8 cellular contexts compared by ENCODE assay signal in the genomic region with DNA sequence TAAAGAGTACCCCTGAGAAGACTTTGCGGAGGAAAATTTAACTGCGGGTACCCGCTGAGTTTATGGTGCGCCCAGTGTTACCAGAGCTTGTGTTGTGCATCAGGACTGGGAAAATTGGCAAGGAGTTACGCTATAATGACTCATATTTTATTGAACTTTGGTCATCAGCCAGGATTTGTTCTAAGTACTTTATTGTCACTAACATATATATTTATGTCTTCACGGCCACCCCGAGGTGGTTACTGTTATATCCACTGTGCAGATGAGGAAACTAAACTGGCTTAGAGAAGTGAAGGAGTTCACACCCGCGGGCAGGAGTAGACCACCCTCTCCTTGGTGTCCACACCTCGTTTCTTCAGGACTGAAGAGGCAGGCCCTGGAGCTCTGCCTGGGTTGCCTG. TPM values are rescaled to one million over a fixed set of nuclear protein-coding genes. Genes with fewer than 3 reads are reported as not detected.
DNase-seq lines count a peak whose midpoint lies in the region; ATAC-seq and TF ChIP-seq lines count a peak whose summit lies in the region.

No MANE protein-coding gene starts in this region.

- DNase-seq in BJ (ENCODE audit: low read depth) (peak; percentile 15), HS-5 (ENCODE audit: low read depth) (peak; percentile 60), foreskin melanocyte (peak; percentile 66), psoas muscle (no peak)
- no peak for DNase-seq in activated CD4-positive, alpha-beta memory T cell treated with anti-CD3 and anti-CD28 coated beads, Interleukin-2, amount 10 ng/mL, durations not matched to agents 7 days and 5 days
- DNase-seq in activated effector memory CD4-positive, alpha-beta T cell treated with Interleukin-2 at 50 U/mL for 16 hours = no peak

- no peaks in the 10 kb centered on the region for H3K27me3 Mint-ChIP-seq in activated CD4-positive, alpha-beta memory T cell treated with anti-CD3 and anti-CD28 coated beads, Interleukin-2, amount 10 ng/mL, durations not matched to agents 7 days and 5 days

- H3K27me3 ChIP-seq in BJ (ENCODE audit: control insufficient read depth, insufficient read depth, low read length) (no peaks in the 10 kb centered on the region), psoas muscle (ENCODE audit: insufficient read depth in 3 of 3, low read length in 2 of 3) (no peaks in the 10 kb centered on the region)

- H3K36me3 ChIP-seq in BJ (ENCODE audit: control insufficient read depth, insufficient read depth, low read length) (no peaks in the 10 kb centered on the region; the same call in 1 of the 2 replicates), psoas muscle (ENCODE audit: insufficient read depth in 1 of 2, low read depth in 1 of 2) (peaks cover 0 to 16% of the 10 kb centered on the region in 2 donors)

- 24 to 43% (median 41%) methylated on average over 10 of the region's 10 CpGs for WGBS in psoas muscle, 3 donors

- peak overlapping the region; percentile 87 for H3K27ac ChIP-seq in psoas muscle

- no peak for TF ChIP-seq CTCF in BJ (IDR thresholded peaks at IDR 0.05; ENCODE audit: insufficient read depth, low read depth, low read length)
- no peak for TF ChIP-seq CTCF in psoas muscle (IDR thresholded peaks at IDR 0.05)

- H3K36me3 Mint-ChIP-seq in activated CD4-positive, alpha-beta memory T cell treated with anti-CD3 and anti-CD28 coated beads, Interleukin-2, amount 10 ng/mL, durations not matched to agents 7 days and 5 days (ENCODE audit: low read depth) = peaks cover 21% of the 10 kb centered on the region

- peaks cover 5% of the 10 kb centered on the region for H3K4me1 ChIP-seq in psoas muscle

- no peaks in the 10 kb centered on the region for H3K9me3 Mint-ChIP-seq in activated CD4-positive, alpha-beta memory T cell treated with anti-CD3 and anti-CD28 coated beads, Interleukin-2, amount 10 ng/mL, durations not matched to agents 7 days and 5 days

- peak overlapping the region; percentile 76 for H3K4me3 ChIP-seq in BJ (ENCODE audit: low read depth, low read length)
- H3K4me3 ChIP-seq in psoas muscle = peak overlapping the region; percentile 72

- peak overlapping the region; percentile 81 for H3K4me3 Mint-ChIP-seq in activated CD4-positive, alpha-beta memory T cell treated with anti-CD3 and anti-CD28 coated beads, Interleukin-2, amount 10 ng/mL, durations not matched to agents 7 days and 5 days

- H3K9me3 ChIP-seq in psoas muscle = no peaks in the 10 kb centered on the region

- peak overlapping the region; percentile 82 for H3K27ac Mint-ChIP-seq in activated CD4-positive, alpha-beta memory T cell treated with anti-CD3 and anti-CD28 coated beads, Interleukin-2, amount 10 ng/mL, durations not matched to agents 7 days and 5 days

- intact Hi-C loops in psoas muscle (cut with DNase I) = no loop called here

- POLR2A ChIA-PET in BJ (lab: Charles Lee) = no interaction called here
- POLR2A ChIA-PET in activated CD4-positive, alpha-beta memory T cell treated with anti-CD3 and anti-CD28 coated beads, Interleukin-2, amount 10 ng/mL, durations not matched to agents 7 days and 5 days (lab: Charles Lee) = interaction anchor here (1.0 to 2.2 kb wide), 2 partner anchors 16 to 29 kb away, joined by 3 to 6 read pairs; partner anchors contain the start of gene EXT2

- ATAC-seq in psoas muscle = peak in 3 of 4 donors; percentile 23 to 53 (median 29)
- ATAC-seq in HG03469 (IDR thresholded peaks at IDR 0.05; ENCODE audit: unreplicated experiment) = no peak
- ATAC-seq in GM18519 (IDR thresholded peaks at IDR 0.05; ENCODE audit: low FRiP score, unreplicated experiment) = no peak

- H3K4me1 Mint-ChIP-seq in activated CD4-positive, alpha-beta memory T cell treated with anti-CD3 and anti-CD28 coated beads, Interleukin-2, amount 10 ng/mL, durations not matched to agents 7 days and 5 days = peaks cover 41% of the 10 kb centered on the region

- CTCF ChIA-PET in BJ (lab: Yijun Ruan, JAX) = interaction anchor here (0.8 to 2.6 kb wide), 4 partner anchors 10 to 112 kb away, joined by 3 to 18 read pairs (median 4); partner anchors contain the start of gene EXT2
- CTCF ChIA-PET in activated CD4-positive, alpha-beta memory T cell treated with anti-CD3 and anti-CD28 coated beads, Interleukin-2, amount 10 ng/mL, durations not matched to agents 7 days and 5 days (lab: Charles Lee) = interaction anchor here (0.6 to 9.3 kb wide), 6 partner anchors 11 to 125 kb away, joined by 3 to 67 read pairs (median 4); partner anchors contain the start of gene EXT2

RNA-seq across cellular contexts. Expression of gene ACCS, which starts 0.7 kb away (rescaled TPM):
- polyA plus RNA-seq in BJ (2011; rRNA removed) (8.1 and 13.7 TPM in 2 replicates), psoas muscle (1 to 10 TPM; 1.5 to 5.9 (median 1.8) TPM)
- polyA minus RNA-seq in BJ (2011; rRNA and poly(A)+ RNA removed) = 4.2 and 5.8 TPM in 2 replicates
- total RNA-seq in activated CD4-positive, alpha-beta memory T cell treated with anti-CD3 and anti-CD28 coated beads, Interleukin-2, amount 10 ng/mL, durations not matched to agents 7 days and 5 days = 10 to 100 TPM; 38.8 to 41.1 TPM
- 1 to 10 TPM; 3.5 to 7.1 (median 3.8) TPM for total RNA-seq in psoas muscle

RNA-seq across cellular contexts. Expression of gene ACCSL, which starts 19.0 kb away (rescaled TPM):
- 0.04 TPM in 1 of 2 replicates, not detected in the other for polyA plus RNA-seq in BJ (2011; rRNA removed)
- polyA minus RNA-seq in BJ (2011; rRNA and poly(A)+ RNA removed) = not detected in 2 replicates
- not detected for total RNA-seq in activated CD4-positive, alpha-beta memory T cell treated with anti-CD3 and anti-CD28 coated beads, Interleukin-2, amount 10 ng/mL, durations not matched to agents 7 days and 5 days
- total RNA-seq in psoas muscle = not detected
- polyA plus RNA-seq in psoas muscle = under 1 TPM in 1 of 3 donors, not detected in 2; 0.01 TPM

RNA-seq across cellular contexts. Expression of gene EXT2, which starts 28.7 kb away (rescaled TPM):
- polyA plus RNA-seq in BJ (2011; rRNA removed) (171 and 196 TPM in 2 replicates), psoas muscle (10 to 100 TPM; 11.0 to 15.1 (median 13.1) TPM)
- 98.3 and 182 TPM in 2 replicates for polyA minus RNA-seq in BJ (2011; rRNA and poly(A)+ RNA removed)
- 10 to 100 TPM; 24.5 to 26.0 TPM for total RNA-seq in activated CD4-positive, alpha-beta memory T cell treated with anti-CD3 and anti-CD28 coated beads, Interleukin-2, amount 10 ng/mL, durations not matched to agents 7 days and 5 days
- 10 to 100 TPM; 21.4 to 23.5 (median 21.6) TPM for total RNA-seq in psoas muscle

Comparison
In these comparisons a context has a peak if more than half of its experiments do, and no peak if none do; other contexts are left out.
1. DNase-seq: peak in BJ (single experiment), HS-5 (single experiment) and foreskin melanocyte (single experiment); none in activated CD4-positive, alpha-beta memory T cell treated with anti-CD3 and anti-CD28 coated beads, Interleukin-2, amount 10 ng/mL, durations not matched to agents 7 days and 5 days (single experiment), psoas muscle (0 of 2) and activated effector memory CD4-positive, alpha-beta T cell treated with Interleukin-2 at 50 U/mL for 16 hours (single experiment).
2. ATAC-seq: peak in psoas muscle (3 of 4); none in HG03469 (single experiment) and GM18519 (single experiment).
3. RNA of gene ACCS, which starts 0.7 kb away (total RNA-seq): 38.8 to 41.1 TPM in activated CD4-positive, alpha-beta memory T cell treated with anti-CD3 and anti-CD28 coated beads, Interleukin-2, amount 10 ng/mL, durations not matched to agents 7 days and 5 days; 3.5 to 7.1 TPM in psoas muscle; every median in the first group is over 4 times any median in the second.